23 cellular contexts compared by ENCODE assay signal in the genomic region with DNA sequence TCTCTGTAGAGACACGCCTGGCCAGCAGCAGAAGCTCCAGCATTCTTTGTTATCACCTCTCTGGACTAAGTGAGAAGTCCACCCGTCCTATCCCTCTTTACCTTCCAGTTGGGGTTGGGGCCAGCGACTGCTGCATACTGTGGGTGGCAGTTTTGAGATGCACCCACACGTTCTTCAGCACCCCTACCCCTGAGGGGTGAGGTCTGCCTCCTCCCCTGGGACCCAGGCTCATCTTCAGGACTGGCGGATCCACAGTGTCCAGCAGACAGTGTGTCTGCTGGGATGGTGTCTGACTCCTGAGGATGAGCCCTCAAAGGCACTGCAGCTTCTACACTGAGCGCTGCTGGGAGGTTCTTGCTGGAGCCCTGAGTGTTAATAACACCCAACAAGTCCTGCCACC.
"Had no signal": no experiment of that assay in that cellular context is flagged by ENCODE, and none has a peak within 500 bp of the region (broad histone marks: within the 10 kb centered on the region; RNA-seq: fewer than 3 reads in every experiment).

No MANE protein-coding gene starts in this region.

- H3K27ac ChIP-seq: SK-N-MC had no signal

- H3K9me3 Mint-ChIP-seq: activated B cell treated with CpG ODN at 0.5 μM for 24 hours; activated CD4-positive, alpha-beta memory T cell treated with anti-CD3 and anti-CD28 coated beads for 36 hours; activated CD4-positive, alpha-beta T cell treated with anti-CD3 and anti-CD28 coated beads, Interleukin-2, amount 10 ng/mL, durations not matched to agents 7 days and 5 days; activated naive CD4-positive, alpha-beta T cell treated with anti-CD3 and anti-CD28 coated beads, Interleukin-2, amount 50 U/mL, for 72 hours; activated naive CD8-positive, alpha-beta T cell treated with anti-CD3 and anti-CD28 coated beads, Interleukin-2, amount 50 U/mL, for 24 hours; activated T-cell treated with anti-CD3 and anti-CD28 coated beads, Interleukin-2, amount 50 U/mL, for 4 hours; T-cell had no signal

- H3K4me3 Mint-ChIP-seq: activated B cell treated with CpG ODN at 0.5 μM for 24 hours; activated CD4-positive, alpha-beta memory T cell treated with anti-CD3 and anti-CD28 coated beads for 36 hours; activated CD4-positive, alpha-beta T cell treated with anti-CD3 and anti-CD28 coated beads, Interleukin-2, amount 10 ng/mL, durations not matched to agents 7 days and 5 days; activated naive CD8-positive, alpha-beta T cell treated with anti-CD3 and anti-CD28 coated beads, Interleukin-2, amount 50 U/mL, for 24 hours; activated T-cell treated with anti-CD3 and anti-CD28 coated beads, Interleukin-2, amount 50 U/mL, for 4 hours; T-cell had no signal

- H3K4me1 Mint-ChIP-seq: activated naive CD8-positive, alpha-beta T cell treated with anti-CD3 and anti-CD28 coated beads, Interleukin-2, amount 50 U/mL, for 24 hours had no signal

- H3K27me3 Mint-ChIP-seq: activated CD4-positive, alpha-beta memory T cell treated with anti-CD3 and anti-CD28 coated beads for 36 hours; T-cell had no signal

- H3K4me3 ChIP-seq: SK-N-MC had no signal

- DNase-seq: activated B cell treated with CpG ODN at 0.5 μM for 24 hours; activated CD4-positive, alpha-beta memory T cell treated with anti-CD3 and anti-CD28 coated beads for 36 hours; activated CD4-positive, alpha-beta T cell treated with anti-CD3 and anti-CD28 coated beads, Interleukin-2, amount 10 ng/mL, durations not matched to agents 7 days and 5 days; activated CD8-positive, alpha-beta memory T cell treated with anti-CD3 and anti-CD28 coated beads for 24 hours; activated effector memory CD4-positive, alpha-beta T cell treated with anti-CD3 and anti-CD28 coated beads, Interleukin-2, amount 50 U/mL, for 16 hours; activated naive CD4-positive, alpha-beta T cell treated with Interleukin-2 at 50 U/mL for 16 hours; activated naive CD8-positive, alpha-beta T cell treated with anti-CD3 and anti-CD28 coated beads, Interleukin-2, amount 50 U/mL, for 24 hours; activated T-cell treated with anti-CD3 and anti-CD28 coated beads, Interleukin-2, amount 50 U/mL, for 4 hours; amygdala; KG1; NCI-H1092 treated with DMSO at 0.1 percent for 48 hours; NCI-H1417 treated with DMSO at 0.1 percent for 48 hours; NCI-H1694; NCI-H2029; NCI-H345; NCI-H510A; NCI-H526 treated with DMSO at 0.1 percent for 48 hours; NCI-H82; T-cell; T-helper 2 cell; T1000 had no signal

- H3K36me3 Mint-ChIP-seq: activated CD4-positive, alpha-beta memory T cell treated with anti-CD3 and anti-CD28 coated beads for 36 hours; activated naive CD4-positive, alpha-beta T cell treated with anti-CD3 and anti-CD28 coated beads, Interleukin-2, amount 50 U/mL, for 72 hours; T-cell had no signal

- ATAC-seq: activated naive CD4-positive, alpha-beta T cell treated with anti-CD3 and anti-CD28 coated beads, Interleukin-2, amount 50 U/mL, for 72 hours; activated naive CD8-positive, alpha-beta T cell treated with anti-CD3 and anti-CD28 coated beads, Interleukin-2, amount 50 U/mL, for 24 hours; activated T-cell treated with anti-CD3 and anti-CD28 coated beads, Interleukin-2, amount 50 U/mL, for 4 hours; T-cell had no signal

- H3K27ac Mint-ChIP-seq: activated B cell treated with CpG ODN at 0.5 μM for 24 hours; activated CD4-positive, alpha-beta memory T cell treated with anti-CD3 and anti-CD28 coated beads for 36 hours; activated CD4-positive, alpha-beta T cell treated with anti-CD3 and anti-CD28 coated beads, Interleukin-2, amount 10 ng/mL, durations not matched to agents 7 days and 5 days; activated naive CD4-positive, alpha-beta T cell treated with anti-CD3 and anti-CD28 coated beads, Interleukin-2, amount 50 U/mL, for 72 hours; activated naive CD8-positive, alpha-beta T cell treated with anti-CD3 and anti-CD28 coated beads, Interleukin-2, amount 50 U/mL, for 24 hours; T-cell had no signal
